ENCODE assay signal across 24 cellular contexts in genomic region chr4:168200685-168201084, GRCh38.
A peak's percentile ranks its signal among the peaks of the same experiment; 100 is the strongest.
DNase-seq lines count a peak whose midpoint lies in the region; ATAC-seq, FAIRE-seq and TF ChIP-seq lines count a peak whose summit lies in the region.
"Had no signal": no experiment of that assay in that cellular context is flagged by ENCODE, and none has a peak within 500 bp of the region (broad histone marks: within the 10 kb centered on the region; RNA-seq: fewer than 3 reads in every experiment).

No MANE protein-coding gene starts in this region.

- no peak for TF ChIP-seq CTCF in astrocyte (IDR thresholded peaks at IDR 0.05; ENCODE audit: insufficient read depth, low read depth, low read length)

- H3K27me3 ChIP-seq in astrocyte (ENCODE audit: insufficient read depth, low read length) = no peaks in the 10 kb centered on the region

- H3K4me3 ChIP-seq in astrocyte (ENCODE audit: insufficient read depth, low read depth, low read length) = no peak overlapping the region

- ATAC-seq in HG03432 (IDR thresholded peaks at IDR 0.05; ENCODE audit: unreplicated experiment) = no peak
- ATAC-seq: left lobe of liver; stimulated activated naive B cell treated with anti-CD40 and anti-IgM and Interleukin-4, amounts not matched to agents 10 μg/mL and 1 μg/mL and 100 μg/mL, for 72 hours had no signal

- H3K4me1 Mint-ChIP-seq in astrocyte (ENCODE audit: low read depth, unreplicated experiment) = no peaks in the 10 kb centered on the region
- H3K4me1 Mint-ChIP-seq: activated B cell treated with CpG ODN at 0.5 μM for 24 hours; CD4-positive, alpha-beta memory T cell; H9; nephron progenitor cell; stimulated activated naive B cell treated with anti-CD40 and anti-IgM and Interleukin-4, amounts not matched to agents 10 μg/mL and 1 μg/mL and 100 μg/mL, for 72 hours had no signal

- no peak overlapping the region for H3K27ac Mint-ChIP-seq in astrocyte (ENCODE audit: unreplicated experiment)
- H3K27ac Mint-ChIP-seq: activated B cell treated with CpG ODN at 0.5 μM for 24 hours; activated CD4-positive, alpha-beta memory T cell treated with anti-CD3 and anti-CD28 coated beads for 36 hours; activated naive CD4-positive, alpha-beta T cell treated with anti-CD3 and anti-CD28 coated beads for 36 hours; activated T-cell treated with anti-CD3 and anti-CD28 coated beads, Interleukin-2, amount 50 U/mL, for 24 hours; CD4-positive, alpha-beta memory T cell; H9; nephron progenitor cell; stimulated activated naive B cell treated with anti-CD40 and anti-IgM and Interleukin-4, amounts not matched to agents 10 μg/mL and 1 μg/mL and 100 μg/mL, for 72 hours; T-helper 2 cell treated with Interferon-gamma antibody and Interleukin-4, amounts not matched to agents 5 μg/mL and 100 μg/mL, for 36 hours had no signal

- peak; percentile 5 for FAIRE-seq in astrocyte (lab: Jason Lieb, UNC)

- no peak overlapping the region for H3K4me3 Mint-ChIP-seq in astrocyte (ENCODE audit: unreplicated experiment)
- H3K4me3 Mint-ChIP-seq: activated B cell treated with CpG ODN at 0.5 μM for 24 hours; activated CD4-positive, alpha-beta memory T cell treated with anti-CD3 and anti-CD28 coated beads for 36 hours; activated naive CD4-positive, alpha-beta T cell treated with anti-CD3 and anti-CD28 coated beads for 36 hours; activated T-cell treated with anti-CD3 and anti-CD28 coated beads, Interleukin-2, amount 50 U/mL, for 24 hours; CD4-positive, alpha-beta memory T cell; H9; nephron progenitor cell; stimulated activated naive B cell treated with anti-CD40 and anti-IgM and Interleukin-4, amounts not matched to agents 10 μg/mL and 1 μg/mL and 100 μg/mL, for 72 hours; T-helper 2 cell treated with Interferon-gamma antibody and Interleukin-4, amounts not matched to agents 5 μg/mL and 100 μg/mL, for 36 hours had no signal

- DNase-seq in EH (ENCODE audit: low read depth) (peak; percentile 16), LHCN-M2 (ENCODE audit: low read depth) (peak; percentile 24), astrocyte (ENCODE audit: low read depth) (no peak), kidney tubule cell (ENCODE audit: low spot score) (peak; percentile 45), ureter (ENCODE audit: low spot score) (no peak), activated T-cell treated with anti-CD3 and anti-CD28 coated beads for 4 hours (no peak), EL (no peak)
- DNase-seq: activated B cell treated with CpG ODN at 0.5 μM for 24 hours; activated CD4-positive, alpha-beta memory T cell treated with anti-CD3 and anti-CD28 coated beads for 36 hours; activated naive CD4-positive, alpha-beta T cell treated with anti-CD3 and anti-CD28 coated beads for 36 hours; activated T-cell treated with anti-CD3 and anti-CD28 coated beads, Interleukin-2, amount 50 U/mL, for 24 hours; amygdala; CD4-positive, alpha-beta memory T cell; central memory CD4-positive, alpha-beta T cell; DND-41; H9; NCI-H1436; NCI-H82; nephron progenitor cell; stimulated activated CD4-positive, alpha-beta T cell treated with anti-CD3 and anti-CD28 coated beads, Interleukin-1b, Interleukin-23, amount 100 ng/mL, for 48 hours; stimulated activated naive B cell treated with anti-CD40 and anti-IgM and Interleukin-4, amounts not matched to agents 10 μg/mL and 1 μg/mL and 100 μg/mL, for 72 hours had no signal

- H3K36me3 Mint-ChIP-seq in astrocyte (ENCODE audit: low read depth, unreplicated experiment) = peaks cover 17% of the 10 kb centered on the region

- peaks cover 19% of the 10 kb centered on the region for H3K9me3 Mint-ChIP-seq in astrocyte (ENCODE audit: unreplicated experiment)

- no peaks in the 10 kb centered on the region for H3K79me2 ChIP-seq in astrocyte (ENCODE audit: insufficient read depth, low read length)

- peaks cover 14% of the 10 kb centered on the region for H3K9me3 ChIP-seq in astrocyte (ENCODE audit: insufficient read depth, low read depth, low read length)

- no peak overlapping the region for H2AFZ ChIP-seq in astrocyte (ENCODE audit: low read depth, low read length)

- no peaks in the 10 kb centered on the region for H4K20me1 ChIP-seq in astrocyte (ENCODE audit: insufficient read depth, low read length)

- no peak overlapping the region for H3K9ac ChIP-seq in astrocyte (ENCODE audit: low read length)

- H3K36me3 ChIP-seq in astrocyte (ENCODE audit: insufficient read depth, low read length) = no peaks in the 10 kb centered on the region

- H3K4me1 ChIP-seq in astrocyte (ENCODE audit: insufficient read depth, low read length) = no peaks in the 10 kb centered on the region

- no peak overlapping the region for H3K27ac ChIP-seq in astrocyte (ENCODE audit: low read depth, low read length)

- H3K4me2 ChIP-seq in astrocyte (ENCODE audit: low read length) = no peak overlapping the region

- no peaks in the 10 kb centered on the region for H3K27me3 Mint-ChIP-seq in astrocyte (ENCODE audit: low read depth, unreplicated experiment)
- H3K27me3 Mint-ChIP-seq: activated B cell treated with CpG ODN at 0.5 μM for 24 hours; activated CD4-positive, alpha-beta memory T cell treated with anti-CD3 and anti-CD28 coated beads for 36 hours; activated T-cell treated with anti-CD3 and anti-CD28 coated beads, Interleukin-2, amount 50 U/mL, for 24 hours; CD4-positive, alpha-beta memory T cell; stimulated activated naive B cell treated with anti-CD40 and anti-IgM and Interleukin-4, amounts not matched to agents 10 μg/mL and 1 μg/mL and 100 μg/mL, for 72 hours had no signal

Comparison
In these comparisons a context has a peak if more than half of its experiments do, and no peak if none do; other contexts are left out.
1. DNase-seq: peak in EH (single experiment), LHCN-M2 (single experiment) and kidney tubule cell (single experiment); none in astrocyte (single experiment), ureter (single experiment), activated T-cell treated with anti-CD3 and anti-CD28 coated beads for 4 hours (single experiment) and EL (single experiment).